ENCODE assay signal across 10 cellular contexts in the genomic region with DNA sequence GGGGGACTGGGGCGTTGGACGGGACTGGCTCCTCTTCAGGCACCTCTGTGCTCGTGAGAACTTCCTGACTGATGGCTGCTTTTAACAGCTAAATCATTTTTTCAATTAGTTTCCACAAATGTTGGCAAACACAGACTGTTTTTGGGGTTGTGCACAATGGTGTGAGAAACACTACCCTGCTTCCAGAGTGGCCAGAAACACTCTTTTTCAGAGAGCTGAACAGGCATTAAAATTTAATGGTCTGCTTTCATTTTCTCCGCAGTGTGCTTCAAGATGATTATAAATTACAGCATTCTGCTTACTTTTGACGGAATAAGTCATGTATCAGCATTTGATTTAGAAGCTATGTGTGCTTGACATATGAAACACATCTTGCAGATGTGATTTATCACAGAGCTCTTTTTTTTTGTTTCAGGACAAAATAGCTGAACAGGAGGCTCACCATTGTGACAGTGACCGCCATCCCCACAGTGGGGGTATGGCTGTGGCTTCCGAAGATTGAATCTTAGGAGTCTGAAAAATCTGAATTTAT.
A peak's percentile ranks its signal among the peaks of the same experiment; 100 is the strongest.
DNase-seq lines count a peak whose midpoint lies in the region; FAIRE-seq and TF ChIP-seq lines count a peak whose summit lies in the region.
"Had no signal": no experiment of that assay in that cellular context is flagged by ENCODE, and none has a peak within 500 bp of the region (broad histone marks: within the 10 kb centered on the region; RNA-seq: fewer than 3 reads in every experiment).

No MANE protein-coding gene starts in this region.

- peak overlapping the region; percentile 67 for H3K27ac ChIP-seq in temporal lobe (ENCODE audit: low read depth, low read length)
- peak overlapping the region in 1 of 2 donors; percentile 29 for H3K27ac ChIP-seq in uterus

- DNase-seq in NCI-H2227 treated with DMSO at 0.1 percent for 48 hours (lab: John Stamatoyannopoulos, UW) (peak; percentile 65), NCI-H2227 (lab: John Stamatoyannopoulos, UW; ENCODE audit: unreplicated experiment) (no peak), cardiac fibroblast (ENCODE audit: low read depth in 2 of 2) (no peak), medulla oblongata (ENCODE audit: extremely low spot score) (peak; percentile 44), uterus (no peak), RCC 7860 (ENCODE audit: low spot score) (no peak), NCI-H524 (lab: John Stamatoyannopoulos, UW) (no peak)
- DNase-seq: activated CD4-positive, alpha-beta memory T cell treated with anti-CD3 and anti-CD28 coated beads for 36 hours had no signal

- no peak for TF ChIP-seq POLR2A in uterus (IDR thresholded peaks at IDR 0.05)

- intact Hi-C loops in uterus (cut with DNase I; ENCODE audit: low total_unique reads), result no loop called here

- no peaks in the 10 kb centered on the region for H3K9me3 ChIP-seq in uterus

- H3K27me3 ChIP-seq in uterus, result no peaks in the 10 kb centered on the region

- H3K36me3 ChIP-seq in uterus, result no peaks in the 10 kb centered on the region

- peaks cover 0 to 4% of the 10 kb centered on the region in 2 donors for H3K4me1 ChIP-seq in uterus

- no peak for FAIRE-seq in RCC 7860 (lab: Jason Lieb, UNC)
- FAIRE-seq: A204.1 had no signal

- TF ChIP-seq CTCF in cardiac fibroblast (IDR thresholded peaks at IDR 0.05; ENCODE audit: low read depth, low read length) (no peak), uterus (IDR thresholded peaks at IDR 0.05) (no peak)

- peak overlapping the region; percentile 13 to 33 for H3K4me3 ChIP-seq in cardiac fibroblast (replicated peaks in 1 of 2; ENCODE audit: low read depth in 2 of 2, low read length in 2 of 2)
- H3K4me3 ChIP-seq in uterus, result peak overlapping the region in 1 of 2 donors; percentile 25

Comparison
In these comparisons a context has a peak if more than half of its experiments do, and no peak if none do; other contexts are left out.
1. DNase-seq: peak in NCI-H2227 treated with DMSO at 0.1 percent for 48 hours (single experiment) and medulla oblongata (single experiment); none in NCI-H2227 (single experiment), cardiac fibroblast (0 of 2), uterus (0 of 2), RCC 7860 (single experiment) and NCI-H524 (0 of 2).